In the genomic region with DNA sequence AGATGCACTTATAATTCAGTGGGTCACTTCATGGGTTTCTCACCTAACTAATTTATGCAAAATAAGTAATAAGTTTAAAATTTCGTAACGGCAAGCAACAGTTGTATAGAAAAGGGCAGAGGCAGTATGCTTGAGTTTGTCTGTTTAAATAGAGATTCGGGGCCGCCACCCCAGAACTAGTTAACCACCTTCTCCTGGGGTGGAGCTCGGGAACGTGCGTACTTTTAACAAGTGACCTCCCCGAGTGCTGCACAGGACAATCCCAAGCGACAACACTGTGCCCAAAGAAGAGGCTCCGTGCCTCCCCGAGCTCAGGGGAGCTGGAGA, we compare ENCODE assay signal across 8 cellular contexts. TPM values are rescaled to one million over a fixed set of nuclear protein-coding genes. Genes with fewer than 3 reads are reported as not detected.
DNase-seq lines count a peak whose midpoint lies in the region; ATAC-seq and TF ChIP-seq lines count a peak whose summit lies in the region.

No MANE protein-coding gene starts in this region.

- peaks cover 19% of the 10 kb centered on the region; the same call in 1 of the 2 replicates for H4K20me1 ChIP-seq in PC-3 (ENCODE audit: low read length)

- peak overlapping the region; percentile 96 for H3K9ac ChIP-seq in PC-3 (ENCODE audit: low read length)
- peak overlapping the region; percentile 58 for H3K9ac ChIP-seq in parathyroid adenoma

- DNase-seq in GM12864 (ENCODE audit: low read depth) (no peak), PC-3 (no peak), epithelial cell of prostate (ENCODE audit: low read depth, low spot score) (no peak), SHP77 treated with DMSO at 0.1 percent for 48 hours (lab: John Stamatoyannopoulos, UW) (no peak), NCI-H2029 treated with DMSO at 0.1 percent for 48 hours (lab: John Stamatoyannopoulos, UW) (no peak), GM10248 (ENCODE audit: extremely low spot score) (no peak)

- no peak for TF ChIP-seq CTCF in GM12864 (IDR thresholded peaks at IDR 0.05; ENCODE audit: low read depth, low read length, missing control alignments)
- no peak for TF ChIP-seq CTCF in PC-3 (conservative IDR thresholded peaks at IDR 0.05; ENCODE audit: low read depth, low read length)
- no peak for TF ChIP-seq CTCF in parathyroid adenoma (IDR thresholded peaks at IDR 0.05)
- TF ChIP-seq CTCF in GM10248 (IDR thresholded peaks at IDR 0.05; ENCODE audit: control extremely low read depth, extremely low read depth, low read depth, missing control alignments) = no peak

- BruUV-seq in PC-3 (replicated peaks; lab: Mats Ljungman, UMichigan) = TSS peak; percentile 35

- H3K27me3 ChIP-seq in PC-3 (ENCODE audit: low read length) (no peaks in the 10 kb centered on the region), parathyroid adenoma (ENCODE audit: control insufficient read depth, insufficient read depth, low read length) (no peaks in the 10 kb centered on the region)

- POLR2A ChIA-PET in PC-3 (lab: Charles Lee; ENCODE audit: unreplicated experiment) = interaction anchor here (0.6 to 0.8 kb wide), 2 partner anchors 76 to 99 kb away, joined by 4 read pairs; no protein-coding TSS in a partner anchor
- POLR2A ChIA-PET in GM10248 (lab: Yijun Ruan, JAX) = interaction anchor here (0.7 to 1.3 kb wide), 4 partner anchors 121 to 130 kb away, joined by 3 to 5 read pairs (median 3); no protein-coding TSS in a partner anchor

- H3F3A ChIP-seq in PC-3 (ENCODE audit: low read length, unreplicated experiment) = no peaks in the 10 kb centered on the region

- H3K4me1 ChIP-seq in PC-3 (ENCODE audit: insufficient read depth, low read length) (peaks cover 36% of the 10 kb centered on the region), parathyroid adenoma (peaks cover 26% of the 10 kb centered on the region)

- intact Hi-C loops in PC-3 (cut with micrococcal nuclease) = loop anchor here (2.0 to 10.0 kb wide), 3 partner anchors 76 to 526 kb away; no protein-coding TSS in a partner anchor

- H2AFZ ChIP-seq in PC-3 (ENCODE audit: low read length) = peak overlapping the region; percentile 86
- peak overlapping the region; percentile 93 for H2AFZ ChIP-seq in parathyroid adenoma

- H3K4me3 ChIP-seq in GM12864 (ENCODE audit: low read depth, low read length) = peak overlapping the region; percentile 77
- H3K4me3 ChIP-seq in PC-3 (ENCODE audit: low read length) = peak overlapping the region; percentile 96
- peak overlapping the region; percentile 97 for H3K4me3 ChIP-seq in parathyroid adenoma (ENCODE audit: low read depth, low read length)

- H3K27ac ChIP-seq in PC-3 (ENCODE audit: low read length) = peak overlapping the region; percentile 54
- H3K27ac ChIP-seq in epithelial cell of prostate = peak overlapping the region; percentile 92
- H3K27ac ChIP-seq in parathyroid adenoma = peak overlapping the region; percentile 84

- H3K4me2 ChIP-seq in PC-3 (ENCODE audit: low read length) (peak overlapping the region; percentile 93), parathyroid adenoma (ENCODE audit: low read length) (peak overlapping the region; percentile 85)

- CTCF ChIA-PET in PC-3 (lab: Charles Lee) = interaction anchor here (1.0 to 1.4 kb wide), 2 partner anchors 19 to 119 kb away, joined by 3 to 5 read pairs; no protein-coding TSS in a partner anchor
- CTCF ChIA-PET in GM10248 (lab: Yijun Ruan, JAX) = interaction anchor here (0.6 to 3.6 kb wide), 20 partner anchors 8 to 748 kb away, joined by 3 to 29 read pairs (median 5); partner anchors contain the start of genes C3orf33 and TIPARP

- H3K9me3 ChIP-seq in PC-3 (ENCODE audit: low read length) = no peaks in the 10 kb centered on the region
- H3K9me3 ChIP-seq in parathyroid adenoma (ENCODE audit: control insufficient read depth, low read length) = no peaks in the 10 kb centered on the region

- H3K79me2 ChIP-seq in PC-3 (ENCODE audit: low read length) (peaks cover 55% of the 10 kb centered on the region), parathyroid adenoma (peaks cover 16% of the 10 kb centered on the region)

- peaks cover 35% of the 10 kb centered on the region for H3K36me3 ChIP-seq in PC-3 (ENCODE audit: low read depth, low read length)
- H3K36me3 ChIP-seq in parathyroid adenoma (ENCODE audit: control insufficient read depth, insufficient read depth, low read length) = no peaks in the 10 kb centered on the region

- ATAC-seq in PC-3 (no peak), HG02571 (IDR thresholded peaks at IDR 0.05; ENCODE audit: unreplicated experiment) (no peak)

- H3K9me2 ChIP-seq in PC-3 (replicated peaks; ENCODE audit: low read length) = no peaks in the 10 kb centered on the region

RNA-seq across cellular contexts. Expression of gene SSR3, which starts 0.4 kb away (rescaled TPM):
- 171 and 178 TPM in 2 replicates for total RNA-seq in PC-3 (2014; rRNA removed)
